Comparison of ENCODE assay signal across 18 cellular contexts in genomic region chr2:10771786-10772185, GRCh38. TPM values are rescaled to one million over a fixed set of nuclear protein-coding genes. Genes with fewer than 3 reads are reported as not detected.
DNase-seq lines count a peak whose midpoint lies in the region; ATAC-seq and TF ChIP-seq lines count a peak whose summit lies in the region.
"Had no signal": no experiment of that assay in that cellular context is flagged by ENCODE, and none has a peak within 500 bp of the region (broad histone marks: within the 10 kb centered on the region; RNA-seq: fewer than 3 reads in every experiment).

No MANE protein-coding gene starts in this region.

- no peak for ATAC-seq in left colon

- no peaks in the 10 kb centered on the region for H3K27me3 ChIP-seq in BE2C
- H3K27me3 ChIP-seq: BLaER1 had no signal

- peaks cover 7% of the 10 kb centered on the region; the same call in 1 of the 2 replicates for H3K36me3 ChIP-seq in BE2C

- H3K4me1 ChIP-seq in BE2C = peaks cover 4% of the 10 kb centered on the region; the same call in 1 of the 2 replicates

- H3K9me3 ChIP-seq in BE2C = no peaks in the 10 kb centered on the region
- H3K9me3 ChIP-seq: BLaER1 had no signal

- peak; percentile 5 for DNase-seq in AG08396 (ENCODE audit: low spot score)
- peak; percentile 2 for DNase-seq in BE2C
- peak; percentile 82 for DNase-seq in mesenteric fat pad (ENCODE audit: low spot score)
- peak; percentile 53 for DNase-seq in posterior vena cava (ENCODE audit: low spot score)
- DNase-seq in left colon = no peak
- DNase-seq in SHP77 (lab: John Stamatoyannopoulos, UW) = no peak
- DNase-seq in activated naive CD4-positive, alpha-beta T cell treated with Interleukin-2 at 50 U/mL for 16 hours = no peak
- DNase-seq: ACHN; AML-193; CD4-positive, alpha-beta memory T cell; DMS153; DMS79; GDM1; GOT3; H9 had no signal

- TF ChIP-seq CTCF in BE2C (IDR thresholded peaks at IDR 0.05; ENCODE audit: low read depth, low read length) = no peak

- intact Hi-C loops in posterior vena cava (cut with DNase I) = loop anchor here in 1 of 2 donors (1.0 kb wide), 1 partner anchor 41 kb away; the partner anchor contains the start of gene PDIA6
- intact Hi-C loops in left colon (cut with DNase I, micrococcal nuclease) = no loop called here

- no peak overlapping the region for H3K4me3 ChIP-seq in BE2C (ENCODE audit: low read depth, low read length)
- H3K4me3 ChIP-seq: BLaER1 had no signal

RNA-seq across cellular contexts. Expression of gene PDIA6, which starts 40.8 kb away (rescaled TPM):
- 187 TPM for polyA plus RNA-seq in BE2C (2012; ENCODE audit: insufficient read depth, insufficient read length, low read depth)
- total RNA-seq in mesenteric fat pad = 157 TPM
- total RNA-seq in posterior vena cava = 100 to 1,000 TPM; 111 to 144 TPM
- 100 to 1,000 TPM; 147 to 162 TPM for total RNA-seq in left colon

RNA-seq across cellular contexts. Expression of gene ATP6V1C2, which starts 50.4 kb away (rescaled TPM):
- polyA plus RNA-seq in BE2C (2012; ENCODE audit: insufficient read depth, insufficient read length, low read depth) = 1.1 TPM
- 1.4 TPM for total RNA-seq in mesenteric fat pad
- total RNA-seq in posterior vena cava = under 1 TPM; 0.33 to 0.42 TPM
- 1 to 10 TPM; 1.5 to 1.7 TPM for total RNA-seq in left colon
- total RNA-seq: CD4-positive, alpha-beta memory T cell; HT-29 had no signal
- polyA plus RNA-seq: CD14-positive monocyte had no signal

Comparison
In these comparisons a context has a peak if more than half of its experiments do, and no peak if none do; other contexts are left out.
1. DNase-seq: peak in AG08396 (single experiment), BE2C (single experiment), mesenteric fat pad (single experiment) and posterior vena cava (single experiment); none in left colon (0 of 2), SHP77 (0 of 2) and activated naive CD4-positive, alpha-beta T cell treated with Interleukin-2 at 50 U/mL for 16 hours (single experiment).